1 cellular context compared by ENCODE assay signal in the genomic region with DNA sequence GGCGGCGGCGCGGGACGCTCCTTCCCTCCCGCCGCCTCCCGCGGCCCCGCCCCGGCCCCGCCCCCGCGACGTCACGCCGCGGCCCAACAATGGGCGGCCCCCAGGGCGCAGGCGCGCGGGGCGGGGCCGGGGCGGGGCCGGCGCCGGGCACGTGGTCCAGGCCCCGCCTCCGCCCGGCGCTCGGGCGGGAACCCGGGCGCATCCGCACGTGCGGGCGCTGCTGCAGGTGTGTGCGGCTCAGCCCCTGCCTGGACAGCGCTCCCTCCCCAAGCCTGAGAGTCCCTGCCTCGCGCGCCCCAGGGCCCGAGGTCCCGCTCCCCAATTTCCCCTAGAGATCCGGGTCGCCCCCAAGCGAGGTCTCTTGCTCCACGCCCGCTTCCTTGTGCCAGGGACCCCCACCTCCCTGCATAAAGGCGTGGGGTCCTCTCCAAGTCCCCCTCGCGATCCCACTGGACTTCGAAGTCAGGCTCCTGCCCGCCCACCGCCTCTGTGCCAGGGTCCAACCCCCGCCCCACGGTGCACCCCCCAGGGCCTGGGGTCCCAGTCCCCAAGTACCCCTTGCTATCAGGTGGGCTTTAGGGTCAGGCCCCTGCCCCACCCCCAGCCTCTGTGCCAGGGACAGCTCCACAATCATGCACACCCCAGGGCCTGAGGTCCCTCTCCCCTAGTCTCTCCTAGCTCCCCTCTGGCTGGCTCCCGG.
TF ChIP-seq lines count a peak whose summit lies in the region.

Gene MEX3D (minus strand): TSS at position 6 of the 700 bp plus-strand sequence. CDS start 267 bp downstream, outside the sequence.

TF ChIP-seq in HepG2, 621 proteins besides CTCF, POLR2A, EP300 and RAD21 (continued from another document and continues in another):
- TF ChIP-seq, protein P1, sequence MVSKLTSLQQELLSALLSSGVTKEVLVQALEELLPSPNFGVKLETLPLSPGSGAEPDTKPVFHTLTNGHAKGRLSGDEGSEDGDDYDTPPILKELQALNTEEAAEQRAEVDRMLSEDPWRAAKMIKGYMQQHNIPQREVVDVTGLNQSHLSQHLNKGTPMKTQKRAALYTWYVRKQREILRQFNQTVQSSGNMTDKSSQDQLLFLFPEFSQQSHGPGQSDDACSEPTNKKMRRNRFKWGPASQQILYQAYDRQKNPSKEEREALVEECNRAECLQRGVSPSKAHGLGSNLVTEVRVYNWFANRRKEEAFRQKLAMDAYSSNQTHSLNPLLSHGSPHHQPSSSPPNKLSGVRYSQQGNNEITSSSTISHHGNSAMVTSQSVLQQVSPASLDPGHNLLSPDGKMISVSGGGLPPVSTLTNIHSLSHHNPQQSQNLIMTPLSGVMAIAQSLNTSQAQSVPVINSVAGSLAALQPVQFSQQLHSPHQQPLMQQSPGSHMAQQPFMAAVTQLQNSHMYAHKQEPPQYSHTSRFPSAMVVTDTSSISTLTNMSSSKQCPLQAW (CRISPR knock-in tag; IDR thresholded peaks at IDR 0.05), result 0 out of 2 replicates have a peak, but pooled peaks have one; percentile 30
- peak; percentile 59; the same call in 1 of the 2 replicates for TF ChIP-seq ZNF263 (CRISPR knock-in tag; IDR thresholded peaks at IDR 0.05)
- TF ChIP-seq ZNF232 (CRISPR knock-in tag; IDR thresholded peaks at IDR 0.05; ENCODE audit: borderline replicate concordance), result peak; percentile 62; the same call in 1 of the 2 replicates
- no peak for TF ChIP-seq ZNF282 (IDR thresholded peaks at IDR 0.05; ENCODE audit: partially characterized antibody)
- TF ChIP-seq, protein P2, sequence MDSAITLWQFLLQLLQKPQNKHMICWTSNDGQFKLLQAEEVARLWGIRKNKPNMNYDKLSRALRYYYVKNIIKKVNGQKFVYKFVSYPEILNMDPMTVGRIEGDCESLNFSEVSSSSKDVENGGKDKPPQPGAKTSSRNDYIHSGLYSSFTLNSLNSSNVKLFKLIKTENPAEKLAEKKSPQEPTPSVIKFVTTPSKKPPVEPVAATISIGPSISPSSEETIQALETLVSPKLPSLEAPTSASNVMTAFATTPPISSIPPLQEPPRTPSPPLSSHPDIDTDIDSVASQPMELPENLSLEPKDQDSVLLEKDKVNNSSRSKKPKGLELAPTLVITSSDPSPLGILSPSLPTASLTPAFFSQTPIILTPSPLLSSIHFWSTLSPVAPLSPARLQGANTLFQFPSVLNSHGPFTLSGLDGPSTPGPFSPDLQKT (CRISPR knock-in tag; IDR thresholded peaks at IDR 0.05; ENCODE audit: borderline replicate concordance), result no peak
- 0 out of 2 replicates have a peak, but pooled peaks have one; percentile 57 for TF ChIP-seq KLF6 (CRISPR knock-in tag; IDR thresholded peaks at IDR 0.05)
- TF ChIP-seq E2F1 (CRISPR knock-in tag; IDR thresholded peaks at IDR 0.05), result 0 out of 2 replicates have a peak, but pooled peaks have one; percentile 52
- TF ChIP-seq ZNF605 (CRISPR knock-in tag; IDR thresholded peaks at IDR 0.05), result peak; percentile 61; the same call in 1 of the 2 replicates
- TF ChIP-seq PAX8 (CRISPR knock-in tag; IDR thresholded peaks at IDR 0.05; ENCODE audit: borderline replicate concordance), result no peak; the same call in 1 of the 2 replicates
- no peak for TF ChIP-seq RFX3 (CRISPR knock-in tag; IDR thresholded peaks at IDR 0.05)
- TF ChIP-seq KLF16 (CRISPR knock-in tag; IDR thresholded peaks at IDR 0.05), result 0 out of 4 replicates have a peak, but pooled peaks of 1 of the 2 experiments have one; percentile 45
- peak; percentile 63; the same call in 1 of the 2 replicates for TF ChIP-seq ARID4A (CRISPR knock-in tag; IDR thresholded peaks at IDR 0.05; ENCODE audit: borderline replicate concordance)
- TF ChIP-seq ZNF574 (CRISPR knock-in tag; IDR thresholded peaks at IDR 0.05), result peak; percentile 80
- 0 out of 2 replicates have a peak, but pooled peaks have one; percentile 19 for TF ChIP-seq SOX5 (CRISPR knock-in tag; IDR thresholded peaks at IDR 0.05; ENCODE audit: borderline replicate concordance)
- TF ChIP-seq CREBL2 (CRISPR knock-in tag; IDR thresholded peaks at IDR 0.05; ENCODE audit: borderline replicate concordance), result peak; percentile 78; the same call in 1 of the 2 replicates
- no peak for TF ChIP-seq ATRX (CRISPR knock-in tag; IDR thresholded peaks at IDR 0.05; ENCODE audit: borderline replicate concordance)
- peak; percentile 77; the same call in 1 of the 2 replicates for TF ChIP-seq HOXD1 (CRISPR knock-in tag; IDR thresholded peaks at IDR 0.05)
- peak; percentile 85; the same call in 1 of the 2 replicates for TF ChIP-seq ZSCAN20 (CRISPR knock-in tag; IDR thresholded peaks at IDR 0.05; ENCODE audit: borderline replicate concordance)
- no peak for TF ChIP-seq HNF1A (IDR thresholded peaks at IDR 0.05; ENCODE audit: low read depth)
- TF ChIP-seq HNF1A (CRISPR knock-in tag; IDR thresholded peaks at IDR 0.05; ENCODE audit: borderline replicate concordance), result 0 out of 2 replicates have a peak, but pooled peaks have one; percentile 47
- TF ChIP-seq, protein P3, sequence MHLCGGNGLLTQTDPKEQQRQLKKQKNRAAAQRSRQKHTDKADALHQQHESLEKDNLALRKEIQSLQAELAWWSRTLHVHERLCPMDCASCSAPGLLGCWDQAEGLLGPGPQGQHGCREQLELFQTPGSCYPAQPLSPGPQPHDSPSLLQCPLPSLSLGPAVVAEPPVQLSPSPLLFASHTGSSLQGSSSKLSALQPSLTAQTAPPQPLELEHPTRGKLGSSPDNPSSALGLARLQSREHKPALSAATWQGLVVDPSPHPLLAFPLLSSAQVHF (CRISPR knock-in tag; IDR thresholded peaks at IDR 0.05), result peak; percentile 88; the same call in 1 of the 2 replicates
- no peak for TF ChIP-seq KMT2A (CRISPR knock-in tag; IDR thresholded peaks at IDR 0.05)
- TF ChIP-seq ZNF773 (CRISPR knock-in tag; IDR thresholded peaks at IDR 0.05; ENCODE audit: borderline replicate concordance), result peak; percentile 92; the same call in 1 of the 2 replicates
- peak; percentile 63; the same call in 1 of the 2 replicates for TF ChIP-seq ZFP41 (CRISPR knock-in tag; IDR thresholded peaks at IDR 0.05; ENCODE audit: borderline replicate concordance)
- TF ChIP-seq ZNF138 (CRISPR knock-in tag; IDR thresholded peaks at IDR 0.05; ENCODE audit: low read depth), result 0 out of 2 replicates have a peak, but pooled peaks have one; percentile 65
- TF ChIP-seq SATB2 (CRISPR knock-in tag; IDR thresholded peaks at IDR 0.05), result 0 out of 2 replicates have a peak, but pooled peaks have one; percentile 76
- TF ChIP-seq ZNF878 (CRISPR knock-in tag; IDR thresholded peaks at IDR 0.05), result peak; percentile 53; the same call in 1 of the 2 replicates
- TF ChIP-seq MBNL3 (CRISPR knock-in tag; conservative IDR thresholded peaks at IDR 0.05), result no peak
- no peak for TF ChIP-seq MAZ (IDR thresholded peaks at IDR 0.05; ENCODE audit: borderline replicate concordance, low read depth, low read length)
- peak; percentile 85 for TF ChIP-seq MAZ (CRISPR knock-in tag; IDR thresholded peaks at IDR 0.05; ENCODE audit: low read depth)
- 0 out of 2 replicates have a peak, but pooled peaks have one; percentile 51 for TF ChIP-seq ZFP37 (CRISPR knock-in tag; IDR thresholded peaks at IDR 0.05; ENCODE audit: borderline replicate concordance)
- TF ChIP-seq, protein P4, sequence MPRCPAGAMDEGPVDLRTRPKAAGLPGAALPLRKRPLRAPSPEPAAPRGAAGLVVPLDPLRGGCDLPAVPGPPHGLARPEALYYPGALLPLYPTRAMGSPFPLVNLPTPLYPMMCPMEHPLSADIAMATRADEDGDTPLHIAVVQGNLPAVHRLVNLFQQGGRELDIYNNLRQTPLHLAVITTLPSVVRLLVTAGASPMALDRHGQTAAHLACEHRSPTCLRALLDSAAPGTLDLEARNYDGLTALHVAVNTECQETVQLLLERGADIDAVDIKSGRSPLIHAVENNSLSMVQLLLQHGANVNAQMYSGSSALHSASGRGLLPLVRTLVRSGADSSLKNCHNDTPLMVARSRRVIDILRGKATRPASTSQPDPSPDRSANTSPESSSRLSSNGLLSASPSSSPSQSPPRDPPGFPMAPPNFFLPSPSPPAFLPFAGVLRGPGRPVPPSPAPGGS (CRISPR knock-in tag; IDR thresholded peaks at IDR 0.05), result peak; percentile 67; the same call in 1 of the 2 replicates
- no peak; the same call in 1 of the 2 replicates for TF ChIP-seq DR1 (CRISPR knock-in tag; IDR thresholded peaks at IDR 0.05)
- peak; percentile 52; the same call in 1 of the 2 replicates for TF ChIP-seq ZNF12 (CRISPR knock-in tag; IDR thresholded peaks at IDR 0.05)
- peak; percentile 54; the same call in 1 of the 2 replicates for TF ChIP-seq TSC22D2 (CRISPR knock-in tag; IDR thresholded peaks at IDR 0.05; ENCODE audit: borderline replicate concordance)
- no peak for TF ChIP-seq HMGA1 (CRISPR knock-in tag; conservative IDR thresholded peaks at IDR 0.05)
- peak; percentile 76; the same call in 1 of the 2 replicates for TF ChIP-seq ZNF256 (CRISPR knock-in tag; conservative IDR thresholded peaks at IDR 0.05)
